Comparison of ENCODE assay signal across 26 cellular contexts in genomic region chr1:167573035-167573434, GRCh38. TPM values are rescaled to one million over a fixed set of nuclear protein-coding genes. Genes with fewer than 3 reads are reported as not detected.
"Had no signal": no experiment of that assay in that cellular context is flagged by ENCODE, and none has a peak within 500 bp of the region (broad histone marks: within the 10 kb centered on the region; RNA-seq: fewer than 3 reads in every experiment).

No MANE protein-coding gene starts in this region.

- H3K4me1 ChIP-seq: ascending aorta, body of pancreas, Peyer's patch had no signal

- H3K4me3 Mint-ChIP-seq: activated B cell treated with CpG ODN at 0.5 μM for 24 hours; activated CD4-positive, alpha-beta T cell treated with anti-CD3 and anti-CD28 coated beads, Interleukin-2, amount 10 ng/mL, durations not matched to agents 24 days and 14 days; activated naive CD8-positive, alpha-beta T cell treated with anti-CD3 and anti-CD28 coated beads, Interleukin-2, amount 50 U/mL, for 24 hours; activated T-cell treated with anti-CD3 and anti-CD28 coated beads, Interleukin-2, amount 50 U/mL, for 4 hours; T-helper 1 cell treated with Interleukin-12 subunit alpha and Interleukin-12 subunit beta and Interleukin-4 antibody, amounts not matched to agents 30 μg/mL and 1 μg/mL, for 36 hours had no signal

- H3K27ac ChIP-seq: ascending aorta, body of pancreas, cardiac muscle cell, Peyer's patch had no signal

- H3K36me3 ChIP-seq: ascending aorta, cardiac muscle cell, Peyer's patch had no signal

- H3K27me3 ChIP-seq: ascending aorta, body of pancreas, cardiac muscle cell, Peyer's patch had no signal

- H3K9me3 Mint-ChIP-seq: activated CD4-positive, alpha-beta T cell treated with anti-CD3 and anti-CD28 coated beads, Interleukin-2, amount 10 ng/mL, durations not matched to agents 24 days and 14 days; activated naive CD4-positive, alpha-beta T cell treated with anti-CD3 and anti-CD28 coated beads, Interleukin-2, amount 50 U/mL, for 72 hours; activated naive CD8-positive, alpha-beta T cell treated with anti-CD3 and anti-CD28 coated beads, Interleukin-2, amount 50 U/mL, for 24 hours; activated T-cell treated with anti-CD3 and anti-CD28 coated beads, Interleukin-2, amount 50 U/mL, for 4 hours had no signal

- ATAC-seq: activated naive CD4-positive, alpha-beta T cell treated with anti-CD3 and anti-CD28 coated beads, Interleukin-2, amount 50 U/mL, for 72 hours; activated naive CD8-positive, alpha-beta T cell treated with anti-CD3 and anti-CD28 coated beads, Interleukin-2, amount 50 U/mL, for 24 hours; activated T-cell treated with anti-CD3 and anti-CD28 coated beads, Interleukin-2, amount 50 U/mL, for 4 hours; body of pancreas had no signal

- H3K4me3 ChIP-seq: ascending aorta, body of pancreas, cardiac muscle cell, Peyer's patch had no signal

- DNase-seq: activated B cell treated with CpG ODN at 0.5 μM for 24 hours; activated CD4-positive, alpha-beta T cell treated with anti-CD3 and anti-CD28 coated beads for 1 hour; activated CD4-positive, alpha-beta T cell treated with anti-CD3 and anti-CD28 coated beads, Interleukin-2, amount 10 ng/mL, durations not matched to agents 24 days and 14 days; activated CD4-positive, alpha-beta T cell treated with anti-CD3 and anti-CD28 coated beads, Interleukin-2, amount 50 U/mL, for 48 hours; activated effector memory CD4-positive, alpha-beta T cell treated with anti-CD3 and anti-CD28 coated beads, Interleukin-2, amount 50 U/mL, for 16 hours; activated naive CD4-positive, alpha-beta T cell treated with Interleukin-2 at 50 U/mL for 16 hours; activated naive CD8-positive, alpha-beta T cell treated with anti-CD3 and anti-CD28 coated beads, Interleukin-2, amount 50 U/mL, for 24 hours; activated T-cell treated with anti-CD3 and anti-CD28 coated beads, Interleukin-2, amount 50 U/mL, for 4 hours; amniotic stem cell; body of pancreas; NCI-H1092; NCI-H1417; NCI-H1694; NCI-H2029; NCI-H2107; NCI-H446; NCI-H524; Peyer's patch; SHP77 treated with DMSO at 0.1 percent for 48 hours had no signal

- H3K27ac Mint-ChIP-seq: activated B cell treated with CpG ODN at 0.5 μM for 24 hours; activated CD4-positive, alpha-beta T cell treated with anti-CD3 and anti-CD28 coated beads, Interleukin-2, amount 10 ng/mL, durations not matched to agents 24 days and 14 days; activated naive CD4-positive, alpha-beta T cell treated with anti-CD3 and anti-CD28 coated beads, Interleukin-2, amount 50 U/mL, for 72 hours; activated naive CD8-positive, alpha-beta T cell treated with anti-CD3 and anti-CD28 coated beads, Interleukin-2, amount 50 U/mL, for 24 hours; T-helper 1 cell treated with Interleukin-12 subunit alpha and Interleukin-12 subunit beta and Interleukin-4 antibody, amounts not matched to agents 30 μg/mL and 1 μg/mL, for 36 hours had no signal

- H3K4me1 Mint-ChIP-seq: activated B cell treated with CpG ODN at 0.5 μM for 24 hours; activated CD4-positive, alpha-beta T cell treated with anti-CD3 and anti-CD28 coated beads, Interleukin-2, amount 10 ng/mL, durations not matched to agents 24 days and 14 days; activated naive CD8-positive, alpha-beta T cell treated with anti-CD3 and anti-CD28 coated beads, Interleukin-2, amount 50 U/mL, for 24 hours had no signal

- H3K9me3 ChIP-seq: ascending aorta, body of pancreas, Peyer's patch had no signal

RNA-seq across cellular contexts. Expression of gene CD247, which starts 54.7 kb away (rescaled TPM):
- total RNA-seq: LHCN-M2, M059J had no signal
- polyA plus RNA-seq: cardiac muscle cell had no signal

RNA-seq across cellular contexts. Expression of gene RCSD1, which starts 57.0 kb away (rescaled TPM):
- total RNA-seq: SK-MEL-5 had no signal
